22 cellular contexts compared by ENCODE assay signal in the genomic region with DNA sequence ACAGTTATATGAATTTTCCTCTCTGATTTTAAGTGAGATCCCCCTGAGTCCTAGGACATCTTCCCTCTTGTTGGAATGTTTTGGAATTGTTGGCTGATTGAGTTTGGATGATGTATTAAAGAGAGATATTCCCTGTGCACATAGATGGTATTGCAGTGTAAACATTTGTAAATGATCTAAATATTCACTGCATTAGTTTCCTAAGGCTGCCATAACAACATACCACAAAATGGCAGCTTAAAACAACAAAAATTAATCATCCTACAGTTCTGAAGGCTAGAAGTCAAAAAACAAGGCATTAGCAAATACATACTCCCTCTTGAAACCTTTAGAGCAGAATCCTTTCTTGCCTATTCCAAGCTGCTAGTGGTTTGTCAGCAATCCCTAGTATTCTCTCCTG. TPM values are rescaled to one million over a fixed set of nuclear protein-coding genes. Genes with fewer than 3 reads are reported as not detected.
"Had no signal": no experiment of that assay in that cellular context is flagged by ENCODE, and none has a peak within 500 bp of the region (broad histone marks: within the 10 kb centered on the region; RNA-seq: fewer than 3 reads in every experiment).

No MANE protein-coding gene starts in this region.

- H3K27ac Mint-ChIP-seq: natural killer cell, neural progenitor cell, progenitor cell of endocrine pancreas had no signal

- H3K4me1 Mint-ChIP-seq: natural killer cell had no signal

- H3K4me3 ChIP-seq: heart left ventricle, mucosa of descending colon, neural progenitor cell, pancreas, smooth muscle cell, suprapubic skin, thyroid gland, upper lobe of left lung, uterus had no signal

- DNase-seq: effector memory CD4-positive, alpha-beta T cell; foreskin melanocyte; heart left ventricle; hippocampal formation; mammary epithelial cell; mucosa of descending colon; natural killer cell; occipital lobe; pancreas; right cardiac atrium; stimulated activated CD4-positive, alpha-beta T cell treated with anti-CD3 and anti-CD28 coated beads, Interleukin-2, amount 100 ng/mL, for 48 hours; stimulated activated naive CD8-positive, alpha-beta T cell treated with anti-CD3 and anti-CD28 coated beads, Interleukin-15, Interleukin-2, amounts not matched to agents 100 U/mL and 50 U/mL, for 24 hours; thyroid gland; upper lobe of left lung; uterus had no signal

- ATAC-seq: esophagus mucosa; heart left ventricle; mucosa of descending colon; natural killer cell; pancreas; right cardiac atrium; stimulated activated naive CD8-positive, alpha-beta T cell treated with anti-CD3 and anti-CD28 coated beads, Interleukin-15, Interleukin-2, amounts not matched to agents 100 U/mL and 50 U/mL, for 24 hours had no signal

- H3K27me3 Mint-ChIP-seq: progenitor cell of endocrine pancreas had no signal

- H3K36me3 Mint-ChIP-seq: natural killer cell, neural progenitor cell had no signal

- H3K4me3 Mint-ChIP-seq: natural killer cell, neural progenitor cell had no signal

RNA-seq across cellular contexts. Expression of gene MROH2B, which starts 38.0 kb away (rescaled TPM):
- total RNA-seq: esophagus mucosa, heart left ventricle, kidney epithelial cell, lower leg skin, mammary epithelial cell, mucosa of descending colon, natural killer cell, occipital lobe, progenitor cell of endocrine pancreas, right cardiac atrium, smooth muscle cell, suprapubic skin, upper lobe of left lung, uterus had no signal
